9 cellular contexts compared by ENCODE assay signal in genomic region chr12:67415473-67415872, GRCh38.
A peak's percentile ranks its signal among the peaks of the same experiment; 100 is the strongest.
DNase-seq lines count a peak whose midpoint lies in the region; ATAC-seq and TF ChIP-seq lines count a peak whose summit lies in the region.
"Had no signal": no experiment of that assay in that cellular context is flagged by ENCODE, and none has a peak within 500 bp of the region (broad histone marks: within the 10 kb centered on the region; RNA-seq: fewer than 3 reads in every experiment).

No MANE protein-coding gene starts in this region.

- TF ChIP-seq CTCF in brain (conservative IDR thresholded peaks at IDR 0.05) (peak; percentile 63 to 65), mesothelial cell of epicardium (IDR thresholded peaks at IDR 0.05; ENCODE audit: unreplicated experiment) (no peak)

- no peaks in the 10 kb centered on the region for H3K79me1 ChIP-seq in mesendoderm (ENCODE audit: low read length)

- H3K79me2 ChIP-seq in mesendoderm (ENCODE audit: control insufficient read depth, insufficient read depth, low read length), result no peaks in the 10 kb centered on the region

- no peak overlapping the region for H3K4me2 ChIP-seq in mesendoderm (ENCODE audit: low read length)

- peaks cover 47% of the 10 kb centered on the region for H3K4me1 Mint-ChIP-seq in brain
- peaks cover 37% of the 10 kb centered on the region for H3K4me1 Mint-ChIP-seq in mesothelial cell of epicardium
- H3K4me1 Mint-ChIP-seq: memory B cell had no signal

- no peaks in the 10 kb centered on the region for H3K27me3 ChIP-seq in mesendoderm (ENCODE audit: insufficient read depth, low read length, poor library complexity)

- no peak overlapping the region for H3K56ac ChIP-seq in mesendoderm (ENCODE audit: low read length)

- no peak overlapping the region for H3K27ac ChIP-seq in mesendoderm (ENCODE audit: low read depth, low read length)

- H3K27ac Mint-ChIP-seq in brain (peak overlapping the region in 2 of 5 experiments; percentile 17 to 27), mesothelial cell of epicardium (no peak overlapping the region)
- H3K27ac Mint-ChIP-seq: memory B cell had no signal

- H3K4ac ChIP-seq in mesendoderm (ENCODE audit: low read depth, low read length), result no peak overlapping the region

- H3K36me3 Mint-ChIP-seq in brain, result no peaks in the 10 kb centered on the region
- no peaks in the 10 kb centered on the region for H3K36me3 Mint-ChIP-seq in mesothelial cell of epicardium

- peaks cover 11% of the 10 kb centered on the region for H3K4me1 ChIP-seq in mesendoderm (ENCODE audit: control insufficient read depth, low read depth, low read length)

- H3K27me3 Mint-ChIP-seq in brain (peaks cover 5% of the 10 kb centered on the region), mesothelial cell of epicardium (ENCODE audit: low read depth) (no peaks in the 10 kb centered on the region)

- no peak overlapping the region for H2BK5ac ChIP-seq in mesendoderm (ENCODE audit: low read length)

- DNase-seq in ELR (ENCODE audit: low read depth) (peak; percentile 42), NCI-H146 treated with DMSO at 0.1 percent for 48 hours (lab: John Stamatoyannopoulos, UW; ENCODE audit: unreplicated experiment) (peak; percentile 61), mesendoderm (peak; percentile 71), mesothelial cell of epicardium (ENCODE audit: low spot score in 2 of 2, unreplicated experiment in 2 of 2) (no peak)
- no peak for DNase-seq in activated CD4-positive, alpha-beta T cell treated with anti-CD3 and anti-CD28 coated beads, Interleukin-2, amount 50 U/mL, for 48 hours

- H3K4me3 Mint-ChIP-seq in brain (no peak overlapping the region), mesothelial cell of epicardium (no peak overlapping the region)
- H3K4me3 Mint-ChIP-seq: memory B cell had no signal

- no peak overlapping the region for H2BK120ac ChIP-seq in mesendoderm (ENCODE audit: low read depth, low read length)

- no peak overlapping the region for H4K8ac ChIP-seq in mesendoderm (ENCODE audit: low read depth, low read length)

- no peak overlapping the region for H3K4me3 ChIP-seq in mesendoderm (ENCODE audit: low read length)

- WGBS in mesendoderm (ENCODE audit: extremely low coverage, insufficient coverage, low lambda C conversion rate), result no CpG with 5 or more reads among the region's 4 CpGs

- peaks cover 0 to 7% (median 3%) of the 10 kb centered on the region in 5 experiments for H3K9me3 Mint-ChIP-seq in brain
- H3K9me3 Mint-ChIP-seq in mesothelial cell of epicardium, result no peaks in the 10 kb centered on the region

- no peak overlapping the region for H3K23ac ChIP-seq in mesendoderm (ENCODE audit: low read length)

- no peak overlapping the region for H2BK15ac ChIP-seq in mesendoderm (replicated peaks; ENCODE audit: low read depth)

- H4K5ac ChIP-seq in mesendoderm (ENCODE audit: low read length), result no peak overlapping the region

- ATAC-seq in HG03565 (IDR thresholded peaks at IDR 0.05; ENCODE audit: unreplicated experiment) (no peak), HG02798 (IDR thresholded peaks at IDR 0.05; ENCODE audit: poor library complexity, unreplicated experiment) (no peak)

- H3K36me3 ChIP-seq in mesendoderm (ENCODE audit: control insufficient read depth, insufficient read depth, low read length), result no peaks in the 10 kb centered on the region

- no peak overlapping the region for H3K18ac ChIP-seq in mesendoderm (ENCODE audit: low read length)

- H2AK5ac ChIP-seq in mesendoderm (ENCODE audit: low read length), result no peak overlapping the region

- no peak overlapping the region for H3K9ac ChIP-seq in mesendoderm (ENCODE audit: low read length)

Comparison
In these comparisons a context has a peak if more than half of its experiments do, and no peak if none do; other contexts are left out.
1. DNase-seq: peak in ELR (single experiment), NCI-H146 treated with DMSO at 0.1 percent for 48 hours (single experiment) and mesendoderm (single experiment); none in mesothelial cell of epicardium (0 of 2) and activated CD4-positive, alpha-beta T cell treated with anti-CD3 and anti-CD28 coated beads, Interleukin-2, amount 50 U/mL, for 48 hours (0 of 2).